12 cellular contexts compared by ENCODE assay signal in genomic region chr22:33658775-33659174, GRCh38.
DNase-seq lines count a peak whose midpoint lies in the region; ATAC-seq and TF ChIP-seq lines count a peak whose summit lies in the region.
"Had no signal": no experiment of that assay in that cellular context is flagged by ENCODE, and none has a peak within 500 bp of the region (broad histone marks: within the 10 kb centered on the region; RNA-seq: fewer than 3 reads in every experiment).

No MANE protein-coding gene starts in this region.

- no peaks in the 10 kb centered on the region for H3K36me3 Mint-ChIP-seq in stimulated activated effector memory CD8-positive, alpha-beta T cell treated with anti-CD3 and anti-CD28 coated beads, Interleukin-12 subunit alpha, Interleukin-12 subunit beta, amount 100 ng/mL, for 72 hours
- H3K36me3 Mint-ChIP-seq: activated CD8-positive, alpha-beta memory T cell treated with anti-CD3 and anti-CD28 coated beads, Interleukin-2, amount 10 ng/mL, durations not matched to agents 7 days and 5 days had no signal

- no peaks in the 10 kb centered on the region for H3K4me1 Mint-ChIP-seq in stimulated activated effector memory CD8-positive, alpha-beta T cell treated with anti-CD3 and anti-CD28 coated beads, Interleukin-12 subunit alpha, Interleukin-12 subunit beta, amount 100 ng/mL, for 72 hours
- H3K4me1 Mint-ChIP-seq: activated CD8-positive, alpha-beta memory T cell treated with anti-CD3 and anti-CD28 coated beads, Interleukin-2, amount 10 ng/mL, durations not matched to agents 7 days and 5 days had no signal

- no peak for TF ChIP-seq POLR2A in lower leg skin (IDR thresholded peaks at IDR 0.05)

- no peak overlapping the region for H3K27ac Mint-ChIP-seq in stimulated activated effector memory CD8-positive, alpha-beta T cell treated with anti-CD3 and anti-CD28 coated beads, Interleukin-12 subunit alpha, Interleukin-12 subunit beta, amount 100 ng/mL, for 72 hours
- H3K27ac Mint-ChIP-seq: activated CD8-positive, alpha-beta memory T cell treated with anti-CD3 and anti-CD28 coated beads, Interleukin-2, amount 10 ng/mL, durations not matched to agents 7 days and 5 days; activated naive CD4-positive, alpha-beta T cell treated with anti-CD3 and anti-CD28 coated beads, Interleukin-2, amount 50 U/mL, for 72 hours had no signal

- no peak overlapping the region for H3K4me3 ChIP-seq in lower leg skin (ENCODE audit: low read depth, poor library complexity, severe bottlenecking)
- no peak overlapping the region for H3K4me3 ChIP-seq in skin epidermis
- H3K4me3 ChIP-seq: BLaER1 treated with 17β-estradiol and CSF1 and Interleukin-3, amounts not matched to agents 10 nM and 100 nM had no signal

- peak overlapping the region in 14 of 21 experiments; percentile 6 to 83 (median 60) for H3K27ac ChIP-seq in skin epidermis

- peaks cover 10% of the 10 kb centered on the region for H3K9me3 Mint-ChIP-seq in stimulated activated effector memory CD8-positive, alpha-beta T cell treated with anti-CD3 and anti-CD28 coated beads, Interleukin-12 subunit alpha, Interleukin-12 subunit beta, amount 100 ng/mL, for 72 hours

- DNase-seq in EH (ENCODE audit: low read depth) (peak; percentile 50), epidermal melanocyte (ENCODE audit: insufficient read length, low spot score) (peak; percentile 70), lower leg skin (ENCODE audit: low spot score in 2 of 2) (peak; percentile 85 to 93), NCI-H2081 (lab: John Stamatoyannopoulos, UW) (no peak), SHP77 treated with DMSO at 0.1 percent for 48 hours (lab: John Stamatoyannopoulos, UW) (no peak)
- no peak for DNase-seq in activated CD4-positive, CD25-positive, alpha-beta regulatory T cell treated with anti-CD3 and anti-CD28 coated beads, Interleukin-2, amount 50 U/mL, for 72 hours
- DNase-seq in stimulated activated effector memory CD8-positive, alpha-beta T cell treated with anti-CD3 and anti-CD28 coated beads, Interleukin-12 subunit alpha, Interleukin-12 subunit beta, amount 100 ng/mL, for 72 hours (ENCODE audit: low spot score in 2 of 2) = no peak
- DNase-seq: activated CD8-positive, alpha-beta memory T cell treated with anti-CD3 and anti-CD28 coated beads, Interleukin-2, amount 10 ng/mL, durations not matched to agents 7 days and 5 days; NCI-H146 had no signal

- no peak for TF ChIP-seq CTCF in lower leg skin (IDR thresholded peaks at IDR 0.05)

- intact Hi-C loops in lower leg skin (cut with DNase I; ENCODE audit: low total_unique reads) = no loop called here

- H3K4me3 Mint-ChIP-seq in stimulated activated effector memory CD8-positive, alpha-beta T cell treated with anti-CD3 and anti-CD28 coated beads, Interleukin-12 subunit alpha, Interleukin-12 subunit beta, amount 100 ng/mL, for 72 hours = no peak overlapping the region
- H3K4me3 Mint-ChIP-seq: activated CD8-positive, alpha-beta memory T cell treated with anti-CD3 and anti-CD28 coated beads, Interleukin-2, amount 10 ng/mL, durations not matched to agents 7 days and 5 days had no signal

- no peak for ATAC-seq in stimulated activated effector memory CD8-positive, alpha-beta T cell treated with anti-CD3 and anti-CD28 coated beads, Interleukin-12 subunit alpha, Interleukin-12 subunit beta, amount 100 ng/mL, for 72 hours
- ATAC-seq: activated CD8-positive, alpha-beta memory T cell treated with anti-CD3 and anti-CD28 coated beads, Interleukin-2, amount 10 ng/mL, durations not matched to agents 7 days and 5 days; activated naive CD4-positive, alpha-beta T cell treated with anti-CD3 and anti-CD28 coated beads, Interleukin-2, amount 50 U/mL, for 72 hours had no signal

- WGBS in lower leg skin, 2 donors = 16 to 33% methylated on average over 3 of the region's 3 CpGs

Comparison
In these comparisons a context has a peak if more than half of its experiments do, and no peak if none do; other contexts are left out.
1. DNase-seq: peak in EH (single experiment), epidermal melanocyte (single experiment) and lower leg skin (2 of 2); none in activated CD4-positive, CD25-positive, alpha-beta regulatory T cell treated with anti-CD3 and anti-CD28 coated beads, Interleukin-2, amount 50 U/mL, for 72 hours (single experiment), stimulated activated effector memory CD8-positive, alpha-beta T cell treated with anti-CD3 and anti-CD28 coated beads, Interleukin-12 subunit alpha, Interleukin-12 subunit beta, amount 100 ng/mL, for 72 hours (0 of 2), NCI-H2081 (0 of 2) and SHP77 treated with DMSO at 0.1 percent for 48 hours (single experiment).